ENCODE assay signal across 9 cellular contexts in genomic region chr14:101823081-101823480, GRCh38.
DNase-seq lines count a peak whose midpoint lies in the region; TF ChIP-seq lines count a peak whose summit lies in the region.
"Had no signal": no experiment of that assay in that cellular context is flagged by ENCODE, and none has a peak within 500 bp of the region (broad histone marks: within the 10 kb centered on the region; RNA-seq: fewer than 3 reads in every experiment).

No MANE protein-coding gene starts in this region.

- intact Hi-C loops in MCF 10A (cut with micrococcal nuclease): no loop called here

- BruUV-seq in MCF 10A (replicated peaks; lab: Mats Ljungman, UMichigan): no TSS peak

- peak overlapping the region; percentile 87 for H3K4me3 Mint-ChIP-seq in T-helper 2 cell treated with Interferon-gamma antibody and Interleukin-4, amounts not matched to agents 5 μg/mL and 100 μg/mL, for 36 hours
- H3K4me3 Mint-ChIP-seq in MCF 10A (ENCODE audit: unreplicated experiment): no peak overlapping the region
- H3K4me3 Mint-ChIP-seq: GM23338 had no signal

- H3K4me1 Mint-ChIP-seq in T-helper 2 cell treated with Interferon-gamma antibody and Interleukin-4, amounts not matched to agents 5 μg/mL and 100 μg/mL, for 36 hours (ENCODE audit: low read depth): peaks cover 80% of the 10 kb centered on the region
- H3K4me1 Mint-ChIP-seq in MCF 10A (ENCODE audit: insufficient read depth, unreplicated experiment): peaks cover 8% of the 10 kb centered on the region

- H3K27me3 Mint-ChIP-seq in T-helper 2 cell treated with Interferon-gamma antibody and Interleukin-4, amounts not matched to agents 5 μg/mL and 100 μg/mL, for 36 hours (ENCODE audit: low read depth): no peaks in the 10 kb centered on the region
- no peaks in the 10 kb centered on the region for H3K27me3 Mint-ChIP-seq in MCF 10A (ENCODE audit: insufficient read depth, unreplicated experiment)

- no peak for TF ChIP-seq CTCF in MCF 10A (IDR thresholded peaks at IDR 0.05; ENCODE audit: unreplicated experiment)

- CTCF ChIA-PET in MCF 10A (lab: Yijun Ruan, JAX): interaction anchor here (1.0 kb wide), 1 partner anchor 53 kb away, joined by 6 read pairs; no protein-coding TSS in a partner anchor

- peak overlapping the region; percentile 98 for H3K27ac Mint-ChIP-seq in T-helper 2 cell treated with Interferon-gamma antibody and Interleukin-4, amounts not matched to agents 5 μg/mL and 100 μg/mL, for 36 hours
- H3K27ac Mint-ChIP-seq in MCF 10A (ENCODE audit: low read depth, unreplicated experiment): no peak overlapping the region
- H3K27ac Mint-ChIP-seq: GM23338 had no signal

- no peaks in the 10 kb centered on the region for H3K9me3 Mint-ChIP-seq in T-helper 2 cell treated with Interferon-gamma antibody and Interleukin-4, amounts not matched to agents 5 μg/mL and 100 μg/mL, for 36 hours
- peaks cover 12% of the 10 kb centered on the region for H3K9me3 Mint-ChIP-seq in MCF 10A (ENCODE audit: unreplicated experiment)
- H3K9me3 Mint-ChIP-seq: GM23338 had no signal

- peaks cover 75% of the 10 kb centered on the region for H3K36me3 Mint-ChIP-seq in T-helper 2 cell treated with Interferon-gamma antibody and Interleukin-4, amounts not matched to agents 5 μg/mL and 100 μg/mL, for 36 hours (ENCODE audit: low read depth)
- H3K36me3 Mint-ChIP-seq in MCF 10A (ENCODE audit: insufficient read depth, unreplicated experiment): peaks cover 53% of the 10 kb centered on the region

- POLR2A ChIA-PET in MCF 10A (lab: Yijun Ruan, JAX): interaction anchor here (1.4 to 1.6 kb wide), 3 partner anchors 8 to 22 kb away, joined by 5 to 7 read pairs (median 6); no protein-coding TSS in a partner anchor

- DNase-seq in NCI-H1417 treated with DMSO at 0.1 percent for 48 hours (lab: John Stamatoyannopoulos, UW) (peak; percentile 18), NCI-H1417 (lab: John Stamatoyannopoulos, UW) (no peak), fibroblast of peridontal ligament (ENCODE audit: extremely low read depth) (peak; percentile 30), EL (no peak), MCF 10A (ENCODE audit: unreplicated experiment) (no peak)
- DNase-seq in T-helper 2 cell treated with Interferon-gamma antibody and Interleukin-4, amounts not matched to agents 5 μg/mL and 100 μg/mL, for 36 hours (ENCODE audit: low spot score): no peak
- peak; percentile 18 for DNase-seq in stimulated activated naive CD4-positive, alpha-beta T cell treated with Interleukin-2 at 50 U/mL for 16 hours (lab: John Stamatoyannopoulos, UW)
- DNase-seq in stimulated activated CD4-positive, alpha-beta T cell treated with anti-CD3 and anti-CD28 coated beads, Interleukin-2, amount 100 ng/mL, for 24 hours: no peak

Comparison
In these comparisons a context has a peak if more than half of its experiments do, and no peak if none do; other contexts are left out.
1. DNase-seq: peak in NCI-H1417 treated with DMSO at 0.1 percent for 48 hours (single experiment), fibroblast of peridontal ligament (single experiment) and stimulated activated naive CD4-positive, alpha-beta T cell treated with Interleukin-2 at 50 U/mL for 16 hours (single experiment); none in NCI-H1417 (0 of 3), T-helper 2 cell treated with Interferon-gamma antibody and Interleukin-4, amounts not matched to agents 5 μg/mL and 100 μg/mL, for 36 hours (single experiment), stimulated activated CD4-positive, alpha-beta T cell treated with anti-CD3 and anti-CD28 coated beads, Interleukin-2, amount 100 ng/mL, for 24 hours (0 of 2), EL (single experiment) and MCF 10A (single experiment).